1 cellular context compared by ENCODE assay signal in the genomic region with DNA sequence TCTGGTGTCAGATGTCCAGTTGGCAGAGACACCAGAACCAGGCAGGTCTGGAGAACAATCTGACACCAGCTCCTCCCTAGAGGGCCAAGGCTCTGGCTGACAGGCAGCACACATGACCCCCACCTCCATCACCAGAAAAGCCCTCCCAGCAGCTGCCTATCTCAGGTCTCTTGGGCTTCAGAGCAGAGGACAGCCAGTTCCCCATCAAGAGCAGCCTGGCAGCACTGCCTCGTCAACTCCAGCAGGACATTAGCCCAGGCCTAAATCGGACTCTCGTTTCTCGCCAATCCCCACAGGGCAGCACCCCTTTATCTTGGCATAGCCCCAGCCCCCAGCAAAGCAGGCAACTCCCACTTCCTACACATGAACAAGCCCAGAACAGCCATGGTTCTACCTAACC.
TF ChIP-seq lines count a peak whose summit lies in the region.

No MANE protein-coding gene starts in this region.

TF ChIP-seq in K562, 482 proteins besides CTCF, POLR2A, EP300 and RAD21:
- TF ChIP-seq, protein P1, sequence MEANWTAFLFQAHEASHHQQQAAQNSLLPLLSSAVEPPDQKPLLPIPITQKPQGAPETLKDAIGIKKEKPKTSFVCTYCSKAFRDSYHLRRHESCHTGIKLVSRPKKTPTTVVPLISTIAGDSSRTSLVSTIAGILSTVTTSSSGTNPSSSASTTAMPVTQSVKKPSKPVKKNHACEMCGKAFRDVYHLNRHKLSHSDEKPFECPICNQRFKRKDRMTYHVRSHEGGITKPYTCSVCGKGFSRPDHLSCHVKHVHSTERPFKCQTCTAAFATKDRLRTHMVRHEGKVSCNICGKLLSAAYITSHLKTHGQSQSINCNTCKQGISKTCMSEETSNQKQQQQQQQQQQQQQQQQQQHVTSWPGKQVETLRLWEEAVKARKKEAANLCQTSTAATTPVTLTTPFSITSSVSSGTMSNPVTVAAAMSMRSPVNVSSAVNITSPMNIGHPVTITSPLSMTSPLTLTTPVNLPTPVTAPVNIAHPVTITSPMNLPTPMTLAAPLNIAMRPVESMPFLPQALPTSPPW (CRISPR knock-in tag; IDR thresholded peaks at IDR 0.05): no peak
- TF ChIP-seq KDM5B (IDR thresholded peaks at IDR 0.05; ENCODE audit: insufficient replicate concordance, low read depth, low read length): no peak
- TF ChIP-seq SMAD4 (CRISPR knock-in tag; conservative IDR thresholded peaks at IDR 0.05): no peak
- no peak for TF ChIP-seq ZNF436 (CRISPR knock-in tag; IDR thresholded peaks at IDR 0.05)
- no peak for TF ChIP-seq NFIX (CRISPR knock-in tag; IDR thresholded peaks at IDR 0.05; ENCODE audit: low read depth)
- TF ChIP-seq, protein P2, sequence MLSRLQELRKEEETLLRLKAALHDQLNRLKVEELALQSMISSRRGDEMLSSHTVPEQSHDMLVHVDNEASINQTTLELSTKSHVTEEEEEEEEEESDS (CRISPR knock-in tag; IDR thresholded peaks at IDR 0.05): no peak
- TF ChIP-seq ZNF431 (CRISPR knock-in tag; IDR thresholded peaks at IDR 0.05): no peak
- TF ChIP-seq XRCC3 (IDR thresholded peaks at IDR 0.05): no peak
- no peak for TF ChIP-seq ZNF717 (CRISPR knock-in tag; IDR thresholded peaks at IDR 0.05)
- no peak for TF ChIP-seq ZNF133 (CRISPR knock-in tag; IDR thresholded peaks at IDR 0.05)
- TF ChIP-seq, protein P3, sequence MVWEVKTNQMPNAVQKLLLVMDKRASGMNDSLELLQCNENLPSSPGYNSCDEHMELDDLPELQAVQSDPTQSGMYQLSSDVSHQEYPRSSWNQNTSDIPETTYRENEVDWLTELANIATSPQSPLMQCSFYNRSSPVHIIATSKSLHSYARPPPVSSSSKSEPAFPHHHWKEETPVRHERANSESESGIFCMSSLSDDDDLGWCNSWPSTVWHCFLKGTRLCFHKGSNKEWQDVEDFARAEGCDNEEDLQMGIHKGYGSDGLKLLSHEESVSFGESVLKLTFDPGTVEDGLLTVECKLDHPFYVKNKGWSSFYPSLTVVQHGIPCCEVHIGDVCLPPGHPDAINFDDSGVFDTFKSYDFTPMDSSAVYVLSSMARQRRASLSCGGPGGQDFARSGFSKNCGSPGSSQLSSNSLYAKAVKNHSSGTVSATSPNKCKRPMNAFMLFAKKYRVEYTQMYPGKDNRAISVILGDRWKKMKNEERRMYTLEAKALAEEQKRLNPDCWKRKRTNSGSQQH (CRISPR knock-in tag; IDR thresholded peaks at IDR 0.05): no peak
- no peak for TF ChIP-seq PURB (CRISPR knock-in tag; IDR thresholded peaks at IDR 0.05; ENCODE audit: low read depth)
- no peak for TF ChIP-seq PHB (CRISPR knock-in tag; IDR thresholded peaks at IDR 0.05)
- TF ChIP-seq ZBTB17 (CRISPR knock-in tag; IDR thresholded peaks at IDR 0.05): no peak
